Comparison of ENCODE assay signal across 10 cellular contexts in genomic region chr18:49161627-49162026, GRCh38.
DNase-seq lines count a peak whose midpoint lies in the region; ATAC-seq lines count a peak whose summit lies in the region.
"Had no signal": no experiment of that assay in that cellular context is flagged by ENCODE, and none has a peak within 500 bp of the region (broad histone marks: within the 10 kb centered on the region; RNA-seq: fewer than 3 reads in every experiment).

No MANE protein-coding gene starts in this region.

- H3K27ac ChIP-seq in effector memory CD4-positive, alpha-beta T cell (ENCODE audit: insufficient read depth, low read length, poor library complexity, severe bottlenecking), result no peak overlapping the region
- H3K27ac ChIP-seq: C4-2B had no signal

- no peaks in the 10 kb centered on the region for H3K9me3 ChIP-seq in effector memory CD4-positive, alpha-beta T cell (ENCODE audit: control insufficient read depth, low read length)

- no peaks in the 10 kb centered on the region for H3K4me1 ChIP-seq in effector memory CD4-positive, alpha-beta T cell (ENCODE audit: control insufficient read depth, insufficient read depth, low read length, poor library complexity, severe bottlenecking)

- intact Hi-C loops in activated T-helper 1 cell treated with anti-CD3 and anti-CD28 coated beads, Interleukin-12 subunit alpha, Interleukin-12 subunit beta, Interleukin-2, Interleukin-4 antibody, amounts not matched to agents 30 ng/mL and 10 ng/mL and 1 ng/mL, durations not matched to agents 14 hours and 24 hours and 36 hours (cut with micrococcal nuclease), result loop anchor here (1.0 to 10.0 kb wide), 9 partner anchors 11 to 1237 kb away; partner anchors contain the start of genes ACAA2 and SMAD7

- H3K4me3 Mint-ChIP-seq in activated T-cell treated with anti-CD3 and anti-CD28 coated beads, Interleukin-2, amount 50 U/mL, for 24 hours, result no peak overlapping the region
- H3K4me3 Mint-ChIP-seq in activated T-helper 1 cell treated with anti-CD3 and anti-CD28 coated beads, Interleukin-12 subunit alpha, Interleukin-12 subunit beta, Interleukin-2, Interleukin-4 antibody, amounts not matched to agents 30 ng/mL and 10 ng/mL and 1 ng/mL, durations not matched to agents 14 hours and 24 hours and 36 hours, result no peak overlapping the region
- no peak overlapping the region for H3K4me3 Mint-ChIP-seq in stimulated activated effector memory CD8-positive, alpha-beta T cell treated with anti-CD3 and anti-CD28 coated beads, Interleukin-12 subunit alpha, Interleukin-12 subunit beta, amount 100 ng/mL, for 72 hours
- H3K4me3 Mint-ChIP-seq: T-cell had no signal

- peaks cover 14% of the 10 kb centered on the region for H3K36me3 ChIP-seq in effector memory CD4-positive, alpha-beta T cell (ENCODE audit: control insufficient read depth, insufficient read depth, low read length)

- peak; percentile 82 for ATAC-seq in HG02943 (IDR thresholded peaks at IDR 0.05; ENCODE audit: low read depth, unreplicated experiment)
- ATAC-seq in stimulated activated effector memory CD8-positive, alpha-beta T cell treated with anti-CD3 and anti-CD28 coated beads, Interleukin-12 subunit alpha, Interleukin-12 subunit beta, amount 100 ng/mL, for 72 hours, result peak; percentile 100

- H3K27me3 Mint-ChIP-seq in activated T-cell treated with anti-CD3 and anti-CD28 coated beads, Interleukin-2, amount 50 U/mL, for 24 hours, result no peaks in the 10 kb centered on the region
- no peaks in the 10 kb centered on the region for H3K27me3 Mint-ChIP-seq in activated T-helper 1 cell treated with anti-CD3 and anti-CD28 coated beads, Interleukin-12 subunit alpha, Interleukin-12 subunit beta, Interleukin-2, Interleukin-4 antibody, amounts not matched to agents 30 ng/mL and 10 ng/mL and 1 ng/mL, durations not matched to agents 14 hours and 24 hours and 36 hours (ENCODE audit: insufficient read depth)
- H3K27me3 Mint-ChIP-seq: T-cell had no signal

- H3K4me1 Mint-ChIP-seq in activated T-cell treated with anti-CD3 and anti-CD28 coated beads, Interleukin-2, amount 50 U/mL, for 24 hours (ENCODE audit: low read depth), result peaks cover 20% of the 10 kb centered on the region
- H3K4me1 Mint-ChIP-seq in activated T-helper 1 cell treated with anti-CD3 and anti-CD28 coated beads, Interleukin-12 subunit alpha, Interleukin-12 subunit beta, Interleukin-2, Interleukin-4 antibody, amounts not matched to agents 30 ng/mL and 10 ng/mL and 1 ng/mL, durations not matched to agents 14 hours and 24 hours and 36 hours (ENCODE audit: low read depth), result peaks cover 37% of the 10 kb centered on the region
- peaks cover 12% of the 10 kb centered on the region for H3K4me1 Mint-ChIP-seq in stimulated activated effector memory CD8-positive, alpha-beta T cell treated with anti-CD3 and anti-CD28 coated beads, Interleukin-12 subunit alpha, Interleukin-12 subunit beta, amount 100 ng/mL, for 72 hours

- peaks cover 63% of the 10 kb centered on the region for H3K36me3 Mint-ChIP-seq in activated T-cell treated with anti-CD3 and anti-CD28 coated beads, Interleukin-2, amount 50 U/mL, for 24 hours (ENCODE audit: low read depth)
- peaks cover 28% of the 10 kb centered on the region for H3K36me3 Mint-ChIP-seq in activated T-helper 1 cell treated with anti-CD3 and anti-CD28 coated beads, Interleukin-12 subunit alpha, Interleukin-12 subunit beta, Interleukin-2, Interleukin-4 antibody, amounts not matched to agents 30 ng/mL and 10 ng/mL and 1 ng/mL, durations not matched to agents 14 hours and 24 hours and 36 hours (ENCODE audit: low read depth)
- peaks cover 25% of the 10 kb centered on the region for H3K36me3 Mint-ChIP-seq in stimulated activated effector memory CD8-positive, alpha-beta T cell treated with anti-CD3 and anti-CD28 coated beads, Interleukin-12 subunit alpha, Interleukin-12 subunit beta, amount 100 ng/mL, for 72 hours

- H3K27me3 ChIP-seq in effector memory CD4-positive, alpha-beta T cell (replicated peaks; ENCODE audit: control insufficient read depth, insufficient read depth, low read length, poor library complexity, severe bottlenecking), result no peaks in the 10 kb centered on the region

- H3K9me3 Mint-ChIP-seq in activated T-cell treated with anti-CD3 and anti-CD28 coated beads, Interleukin-2, amount 50 U/mL, for 24 hours, result peaks cover 12% of the 10 kb centered on the region
- H3K9me3 Mint-ChIP-seq in activated T-helper 1 cell treated with anti-CD3 and anti-CD28 coated beads, Interleukin-12 subunit alpha, Interleukin-12 subunit beta, Interleukin-2, Interleukin-4 antibody, amounts not matched to agents 30 ng/mL and 10 ng/mL and 1 ng/mL, durations not matched to agents 14 hours and 24 hours and 36 hours, result peaks cover 15% of the 10 kb centered on the region
- peaks cover 12% of the 10 kb centered on the region for H3K9me3 Mint-ChIP-seq in stimulated activated effector memory CD8-positive, alpha-beta T cell treated with anti-CD3 and anti-CD28 coated beads, Interleukin-12 subunit alpha, Interleukin-12 subunit beta, amount 100 ng/mL, for 72 hours

- H3K4me3 ChIP-seq in effector memory CD4-positive, alpha-beta T cell (ENCODE audit: insufficient read depth, low read depth, low read length, poor library complexity, severe bottlenecking), result no peak overlapping the region

- no peak overlapping the region for H3K27ac Mint-ChIP-seq in activated T-cell treated with anti-CD3 and anti-CD28 coated beads, Interleukin-2, amount 50 U/mL, for 24 hours
- peak overlapping the region; percentile 29 for H3K27ac Mint-ChIP-seq in activated T-helper 1 cell treated with anti-CD3 and anti-CD28 coated beads, Interleukin-12 subunit alpha, Interleukin-12 subunit beta, Interleukin-2, Interleukin-4 antibody, amounts not matched to agents 30 ng/mL and 10 ng/mL and 1 ng/mL, durations not matched to agents 14 hours and 24 hours and 36 hours
- peak overlapping the region; percentile 8 for H3K27ac Mint-ChIP-seq in stimulated activated effector memory CD8-positive, alpha-beta T cell treated with anti-CD3 and anti-CD28 coated beads, Interleukin-12 subunit alpha, Interleukin-12 subunit beta, amount 100 ng/mL, for 72 hours
- H3K27ac Mint-ChIP-seq: T-cell had no signal

- DNase-seq in activated T-cell treated with anti-CD3 and anti-CD28 coated beads for 48 hours (ENCODE audit: low read depth), result peak; percentile 9
- no peak for DNase-seq in activated T-cell treated with anti-CD3 and anti-CD28 coated beads, Interleukin-2, amount 50 U/mL, for 24 hours
- DNase-seq in activated T-helper 1 cell treated with anti-CD3 and anti-CD28 coated beads, Interleukin-12 subunit alpha, Interleukin-12 subunit beta, Interleukin-2, Interleukin-4 antibody, amounts not matched to agents 30 ng/mL and 10 ng/mL and 1 ng/mL, durations not matched to agents 14 hours and 24 hours and 36 hours (ENCODE audit: low spot score), result peak; percentile 21
- DNase-seq in stimulated activated effector memory CD8-positive, alpha-beta T cell treated with anti-CD3 and anti-CD28 coated beads, Interleukin-12 subunit alpha, Interleukin-12 subunit beta, amount 100 ng/mL, for 72 hours (ENCODE audit: low spot score in 2 of 2), result peak; percentile 6 to 69
- DNase-seq in GM19238 (ENCODE audit: insufficient read length, low spot score), result no peak
- DNase-seq in effector memory CD4-positive, alpha-beta T cell, result no peak
- DNase-seq in NCI-H526 treated with DMSO at 0.1 percent for 48 hours (lab: John Stamatoyannopoulos, UW), result no peak
- DNase-seq: T-cell had no signal

Comparison
In these comparisons a context has a peak if more than half of its experiments do, and no peak if none do; other contexts are left out.
1. DNase-seq: peak in activated T-cell treated with anti-CD3 and anti-CD28 coated beads for 48 hours (single experiment), activated T-helper 1 cell treated with anti-CD3 and anti-CD28 coated beads, Interleukin-12 subunit alpha, Interleukin-12 subunit beta, Interleukin-2, Interleukin-4 antibody, amounts not matched to agents 30 ng/mL and 10 ng/mL and 1 ng/mL, durations not matched to agents 14 hours and 24 hours and 36 hours (single experiment) and stimulated activated effector memory CD8-positive, alpha-beta T cell treated with anti-CD3 and anti-CD28 coated beads, Interleukin-12 subunit alpha, Interleukin-12 subunit beta, amount 100 ng/mL, for 72 hours (2 of 2); none in activated T-cell treated with anti-CD3 and anti-CD28 coated beads, Interleukin-2, amount 50 U/mL, for 24 hours (single experiment), GM19238 (single experiment), effector memory CD4-positive, alpha-beta T cell (0 of 3) and NCI-H526 treated with DMSO at 0.1 percent for 48 hours (single experiment).